23 cellular contexts compared by ENCODE assay signal in the genomic region with DNA sequence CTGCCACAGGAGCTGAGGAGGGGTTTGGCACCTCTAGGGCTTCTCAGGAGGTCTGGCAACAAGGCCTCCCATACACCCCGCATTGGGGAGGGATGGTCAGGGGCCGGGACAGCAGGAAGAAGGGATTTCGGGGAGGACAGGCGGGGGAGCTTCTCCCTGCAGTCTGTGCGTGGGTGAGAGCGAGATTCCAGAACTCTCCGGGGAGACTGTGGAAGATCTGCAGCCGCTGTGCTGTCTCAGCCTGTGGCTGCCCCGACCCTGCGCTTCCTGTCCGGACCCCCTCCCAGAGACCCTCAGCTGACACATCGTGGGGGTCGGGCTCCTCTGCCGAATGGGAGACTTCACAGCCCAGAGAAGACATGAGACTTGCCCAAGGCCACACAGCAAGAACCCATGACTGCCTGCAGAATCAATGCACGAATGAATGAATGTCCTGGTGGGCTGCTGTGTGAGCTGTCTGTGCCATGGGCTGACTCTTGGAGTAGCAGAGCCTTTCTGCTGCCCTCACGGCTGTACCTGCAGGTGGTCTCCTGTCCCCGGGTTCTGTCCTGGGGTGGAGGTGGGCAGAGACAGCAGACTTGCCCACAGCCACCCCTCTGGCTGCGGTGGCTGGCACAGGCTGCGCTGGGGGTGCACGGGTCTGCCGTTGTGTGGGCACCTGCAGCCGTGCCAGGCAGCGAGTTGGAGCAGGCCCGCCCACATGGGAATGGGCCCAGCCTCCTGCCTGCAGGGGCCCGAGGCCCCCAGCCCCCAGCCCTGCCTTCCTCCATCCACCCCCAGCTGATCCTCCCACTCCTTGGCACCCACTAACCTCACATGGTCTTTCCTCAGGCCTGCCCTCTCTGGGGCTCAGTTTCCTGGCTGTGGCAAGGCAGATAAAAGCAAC. TPM values are rescaled to one million over a fixed set of nuclear protein-coding genes. Genes with fewer than 3 reads are reported as not detected.
DNase-seq lines count a peak whose midpoint lies in the region; ATAC-seq and TF ChIP-seq lines count a peak whose summit lies in the region.
"Had no signal": no experiment of that assay in that cellular context is flagged by ENCODE, and none has a peak within 500 bp of the region (broad histone marks: within the 10 kb centered on the region; RNA-seq: fewer than 3 reads in every experiment).

No MANE protein-coding gene starts in this region.

- H3K27ac ChIP-seq in right cardiac atrium (ENCODE audit: low read length) = no peak overlapping the region
- no peak overlapping the region for H3K27ac ChIP-seq in left ventricle myocardium inferior (replicated peaks)
- H3K27ac ChIP-seq: 22Rv1 had no signal

- no peak for TF ChIP-seq CTCF in left ventricle myocardium inferior (IDR thresholded peaks at IDR 0.05; ENCODE audit: borderline replicate concordance)

- H3K4me3 ChIP-seq in right cardiac atrium (ENCODE audit: low read length) (no peak overlapping the region), left ventricle myocardium inferior (no peak overlapping the region)

- no peaks in the 10 kb centered on the region for H3K9me3 ChIP-seq in right cardiac atrium (ENCODE audit: control insufficient read depth, low read length)
- H3K9me3 ChIP-seq in left ventricle myocardium inferior (replicated peaks) = no peaks in the 10 kb centered on the region
- H3K9me3 ChIP-seq: SK-N-SH had no signal

- ATAC-seq in right cardiac atrium = no peak
- ATAC-seq: HCT116, PC-3 had no signal

- H3K4me1 ChIP-seq in right cardiac atrium (ENCODE audit: control insufficient read depth, insufficient read depth, low read length) = no peaks in the 10 kb centered on the region
- H3K4me1 ChIP-seq in left ventricle myocardium inferior = peaks cover 12% of the 10 kb centered on the region

- DNase-seq in right cardiac atrium (peak in 2 of 3 donors; percentile 34 to 37), left ventricle myocardium inferior (no peak), NAMALWA (ENCODE audit: low spot score) (peak; percentile 26), left kidney (ENCODE audit: low read depth, low spot score) (peak; percentile 64), SIG-M5 treated with dmso at 0.1 percent for 504 hours (lab: John Stamatoyannopoulos, UW; ENCODE audit: unreplicated experiment) (no peak), posterior vena cava (ENCODE audit: low spot score) (no peak)
- no peak for DNase-seq in activated CD8-positive, alpha-beta memory T cell treated with anti-CD3 and anti-CD28 coated beads for 24 hours
- DNase-seq in stimulated activated CD4-positive, alpha-beta T cell treated with anti-CD3 and anti-CD28 coated beads, Interleukin-4, amount 100 ng/mL, for 4 hours = no peak
- DNase-seq: EL, GF-D8, GOT3, KG1, NCI-H1105 treated with DMSO at 0.1 percent for 48 hours, NCI-H2029 treated with DMSO at 0.1 percent for 48 hours, NCI-H2171, NCI-H524 treated with DMSO at 0.1 percent for 48 hours, PC-3, SHP77 treated with DMSO at 0.1 percent for 48 hours, SK-N-SH had no signal

- H3K27me3 ChIP-seq in right cardiac atrium (ENCODE audit: control insufficient read depth, insufficient read depth) (no peaks in the 10 kb centered on the region), left ventricle myocardium inferior (ENCODE audit: low read depth) (peaks cover 4% of the 10 kb centered on the region)

- H3K36me3 ChIP-seq in left ventricle myocardium inferior = no peaks in the 10 kb centered on the region

- intact Hi-C loops in right cardiac atrium (cut with DNase I) (no loop called here), left ventricle myocardium inferior (cut with micrococcal nuclease) (no loop called here), posterior vena cava (cut with DNase I) (loop anchor here in 1 of 2 donors (1.0 kb wide), 1 partner anchor 39 kb away; no protein-coding TSS in a partner anchor)

- WGBS in right cardiac atrium = 66% methylated on average over 25 of the region's 25 CpGs

RNA-seq across cellular contexts. Expression of a gene that starts 16.3 kb away (rescaled TPM):
- total RNA-seq in right cardiac atrium (1 to 10 TPM; 3.6 to 6.6 (median 4.8) TPM), left ventricle myocardium inferior (5.2 TPM), posterior vena cava (10 to 100 TPM; 15.2 to 16.5 TPM)
- polyA plus RNA-seq in right cardiac atrium = 6.0 TPM

RNA-seq across cellular contexts. Expression of a gene that starts 27.1 kb away (rescaled TPM):
- not detected for total RNA-seq in right cardiac atrium
- polyA plus RNA-seq in right cardiac atrium = not detected
- not detected for total RNA-seq in left ventricle myocardium inferior
- not detected for total RNA-seq in posterior vena cava
- total RNA-seq: PC-3, RPMI7951 had no signal
- polyA plus RNA-seq: CD14-positive monocyte, SK-N-SH had no signal

RNA-seq across cellular contexts. Expression of a gene that starts 52.0 kb away (rescaled TPM):
- total RNA-seq in right cardiac atrium (10 to 100 TPM; 15.4 to 19.0 (median 16.1) TPM), left ventricle myocardium inferior (13.7 TPM), posterior vena cava (10 to 100 TPM; 16.3 to 17.2 TPM)
- 16.9 TPM for polyA plus RNA-seq in right cardiac atrium

RNA-seq across cellular contexts. Expression of a gene that starts 55.5 kb away (rescaled TPM):
- total RNA-seq in right cardiac atrium (10 to 100 TPM; 10.6 to 16.0 (median 15.2) TPM), left ventricle myocardium inferior (11.5 TPM), posterior vena cava (10 to 100 TPM; 14.6 to 19.1 TPM)
- polyA plus RNA-seq in right cardiac atrium = 7.9 TPM

Comparison
In these comparisons a context has a peak if more than half of its experiments do, and no peak if none do; other contexts are left out.
1. DNase-seq: peak in right cardiac atrium (2 of 3), NAMALWA (single experiment) and left kidney (single experiment); none in left ventricle myocardium inferior (single experiment), SIG-M5 treated with dmso at 0.1 percent for 504 hours (single experiment), activated CD8-positive, alpha-beta memory T cell treated with anti-CD3 and anti-CD28 coated beads for 24 hours (single experiment), posterior vena cava (single experiment) and stimulated activated CD4-positive, alpha-beta T cell treated with anti-CD3 and anti-CD28 coated beads, Interleukin-4, amount 100 ng/mL, for 4 hours (0 of 2).